ENCODE assay signal across 1 cellular context in the genomic region with DNA sequence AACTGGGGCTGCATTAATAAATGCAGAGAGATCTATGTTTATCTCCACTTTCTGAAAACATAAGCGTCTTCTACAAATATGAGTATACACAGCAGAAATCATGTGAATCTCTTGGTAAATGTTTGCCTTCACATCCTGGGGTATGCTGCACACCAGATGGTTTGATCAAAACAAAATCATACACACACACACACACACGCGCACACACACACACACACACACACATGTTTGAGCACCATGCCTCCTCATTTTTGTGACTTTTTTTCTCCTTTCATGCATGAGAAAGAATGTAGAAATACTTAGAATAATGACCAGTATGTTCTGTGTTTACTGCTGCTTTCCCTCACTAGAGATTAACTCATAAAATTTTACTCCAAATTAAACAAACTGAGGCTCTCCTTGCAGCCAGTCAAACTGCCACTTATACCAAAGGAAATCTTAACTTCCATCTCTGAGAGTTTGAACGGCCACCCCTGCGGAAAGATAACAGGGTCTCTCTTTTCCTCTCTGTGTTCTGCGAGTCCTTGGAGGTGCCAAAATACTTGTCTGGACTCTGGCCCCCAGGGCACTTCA.
TF ChIP-seq lines count a peak whose summit lies in the region.

No MANE protein-coding gene starts in this region.

TF ChIP-seq in SK-N-SH, 30 proteins besides CTCF, POLR2A, EP300 and RAD21 (continued from another document):
- TF ChIP-seq IRF3 (IDR thresholded peaks at IDR 0.05; ENCODE audit: low read depth, low read length) (no peak), MXI1 (IDR thresholded peaks at IDR 0.05; ENCODE audit: low read depth, low read length) (no peak), SMC3 (IDR thresholded peaks at IDR 0.05; ENCODE audit: low read depth, low read length) (no peak)
TF ChIP-seq in SK-N-SH: peak in this region for 0.
